In genomic region chr1:228347181-228347580, GRCh38 we compare ENCODE assay signal across 1 cellular context.
TF ChIP-seq lines count a peak whose summit lies in the region.

No MANE protein-coding gene starts in this region.

TF ChIP-seq in HepG2, 621 proteins besides CTCF, POLR2A, EP300 and RAD21:
- TF ChIP-seq YEATS4 (CRISPR knock-in tag; IDR thresholded peaks at IDR 0.05; ENCODE audit: borderline replicate concordance) (no peak), BCLAF1 (IDR thresholded peaks at IDR 0.05) (no peak), ZBTB38 (CRISPR knock-in tag; IDR thresholded peaks at IDR 0.05) (no peak), SALL2 (CRISPR knock-in tag; IDR thresholded peaks at IDR 0.05) (no peak), IRF2 (CRISPR knock-in tag; IDR thresholded peaks at IDR 0.05) (no peak), PLRG1 (conservative IDR thresholded peaks at IDR 0.05) (no peak), MYPOP (CRISPR knock-in tag; IDR thresholded peaks at IDR 0.05) (no peak), HNRNPLL (IDR thresholded peaks at IDR 0.05; ENCODE audit: low read depth, low read length, poor library complexity, severe bottlenecking) (no peak), ZEB1 (IDR thresholded peaks at IDR 0.05; ENCODE audit: insufficient replicate concordance, low read depth) (no peak), ELF1 (CRISPR knock-in tag; IDR thresholded peaks at IDR 0.05) (no peak), RFX5 (IDR thresholded peaks at IDR 0.05; ENCODE audit: low read depth, low read length) (no peak), PCBP1 (IDR thresholded peaks at IDR 0.05; ENCODE audit: borderline replicate concordance, low read depth, low read length) (no peak), ZNF878 (CRISPR knock-in tag; IDR thresholded peaks at IDR 0.05) (no peak), NR2F6 (IDR thresholded peaks at IDR 0.05) (no peak), NR2F6 (CRISPR knock-in tag; IDR thresholded peaks at IDR 0.05) (no peak)
